1 cellular context compared by ENCODE assay signal in the genomic region with DNA sequence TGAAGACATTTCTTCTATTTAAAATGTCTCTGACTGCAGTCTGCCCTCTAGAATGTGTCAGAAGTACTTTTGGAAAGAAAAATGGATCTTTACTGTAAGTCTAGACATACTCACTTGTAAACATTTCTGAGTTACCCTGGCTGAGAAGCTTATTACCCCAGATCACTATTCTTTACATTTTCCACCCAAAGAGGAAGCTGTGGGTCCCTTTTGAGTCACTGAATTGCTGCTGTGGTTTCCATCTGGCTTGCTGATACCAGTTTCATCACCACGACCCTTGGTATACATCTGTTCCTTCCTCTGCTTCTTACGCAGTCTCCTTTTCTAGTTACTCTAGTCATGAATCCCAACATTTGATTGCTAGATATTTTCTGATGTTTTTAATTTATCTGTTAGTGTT.
TF ChIP-seq lines count a peak whose summit lies in the region.

No MANE protein-coding gene starts in this region.

TF ChIP-seq in SK-N-SH, 30 proteins besides CTCF, POLR2A, EP300 and RAD21 (continued from another document):
- no peak for TF ChIP-seq REST (IDR thresholded peaks at IDR 0.05; ENCODE audit: low read depth, low read length)
- no peak for TF ChIP-seq PBX3 (IDR thresholded peaks at IDR 0.05)
- no peak for TF ChIP-seq GATA2 (CRISPR knock-in tag; IDR thresholded peaks at IDR 0.05)
